Comparison of ENCODE assay signal across 1 cellular context in genomic region chr16:54873716-54874373, GRCh38.
TF ChIP-seq lines count a peak whose summit lies in the region.

No MANE protein-coding gene starts in this region.

TF ChIP-seq in HepG2, 621 proteins besides CTCF, POLR2A, EP300 and RAD21:
- TF ChIP-seq CHD2 (IDR thresholded peaks at IDR 0.05; ENCODE audit: low read depth, low read length) = peak; percentile 65
TF ChIP-seq in HepG2: peak in this region for 1; not testable (repeated sequence) for 620.
